ENCODE assay signal across 1 cellular context in genomic region chr20:3670511-3670910, GRCh38.
TF ChIP-seq lines count a peak whose summit lies in the region.

No MANE protein-coding gene starts in this region.

TF ChIP-seq in IMR-90, 13 proteins besides CTCF, POLR2A, EP300 and RAD21:
- TF ChIP-seq RFX5 (IDR thresholded peaks at IDR 0.05; ENCODE audit: low read depth, low read length) (no peak), USF2 (IDR thresholded peaks at IDR 0.05; ENCODE audit: low read depth, low read length) (no peak), FOS (IDR thresholded peaks at IDR 0.05; ENCODE audit: low read depth, low read length) (no peak), CHD1 (IDR thresholded peaks at IDR 0.05; ENCODE audit: low read depth, low read length) (no peak), RCOR1 (IDR thresholded peaks at IDR 0.05; ENCODE audit: insufficient replicate concordance, low read length) (no peak), NFE2L2 (IDR thresholded peaks at IDR 0.05; ENCODE audit: low read depth, low read length) (no peak), MAFK (IDR thresholded peaks at IDR 0.05; ENCODE audit: low read depth, low read length) (no peak), ELK1 (IDR thresholded peaks at IDR 0.05; ENCODE audit: borderline replicate concordance, low read depth, low read length) (no peak), MAZ (IDR thresholded peaks at IDR 0.05; ENCODE audit: borderline replicate concordance, low read depth, low read length) (no peak), CEBPB (IDR thresholded peaks at IDR 0.05; ENCODE audit: low read depth, low read length) (no peak), BHLHE40 (IDR thresholded peaks at IDR 0.05; ENCODE audit: low read depth, low read length) (no peak)
